ENCODE assay signal across 2 cellular contexts in genomic region chr14:100839573-100840175, GRCh38.
TF ChIP-seq lines count a peak whose summit lies in the region.

No MANE protein-coding gene starts in this region.

TF ChIP-seq in SK-N-SH, 30 proteins besides CTCF, POLR2A, EP300 and RAD21 (continued from another document):
- no peak for TF ChIP-seq ZBTB33 (IDR thresholded peaks at IDR 0.05; ENCODE audit: borderline replicate concordance, low read depth)
- no peak for TF ChIP-seq FOXM1 (IDR thresholded peaks at IDR 0.05; ENCODE audit: low read depth)
- no peak for TF ChIP-seq USF2 (IDR thresholded peaks at IDR 0.05; ENCODE audit: borderline replicate concordance, low read depth, low read length)
- TF ChIP-seq RXRA (IDR thresholded peaks at IDR 0.05; ENCODE audit: borderline replicate concordance, low read depth): no peak
- no peak for TF ChIP-seq MAX (IDR thresholded peaks at IDR 0.05; ENCODE audit: low read depth)
- TF ChIP-seq RCOR1 (IDR thresholded peaks at IDR 0.05; ENCODE audit: low read length): no peak
- no peak for TF ChIP-seq FOSL2 (IDR thresholded peaks at IDR 0.05; ENCODE audit: borderline replicate concordance, low read depth)

TF ChIP-seq in SK-N-SH treated with all-trans-retinoic acid at 6 μM for 48 hours, 23 proteins besides CTCF, POLR2A, EP300 and RAD21 (continued from another document):
- TF ChIP-seq ISL1 (CRISPR knock-in tag; IDR thresholded peaks at IDR 0.05) (no peak), OSR1 (CRISPR knock-in tag; IDR thresholded peaks at IDR 0.05) (no peak), TOX (CRISPR knock-in tag; IDR thresholded peaks at IDR 0.05; ENCODE audit: borderline replicate concordance) (no peak), ZNF70 (CRISPR knock-in tag; IDR thresholded peaks at IDR 0.05) (no peak), PPARA (CRISPR knock-in tag; IDR thresholded peaks at IDR 0.05; ENCODE audit: borderline replicate concordance) (no peak), PATZ1 (CRISPR knock-in tag; IDR thresholded peaks at IDR 0.05; ENCODE audit: borderline replicate concordance) (no peak), CSRNP3 (CRISPR knock-in tag; IDR thresholded peaks at IDR 0.05) (no peak)
